Comparison of ENCODE assay signal across 36 cellular contexts in genomic region chr5:114310666-114311065, GRCh38. TPM values are rescaled to one million over a fixed set of nuclear protein-coding genes. Genes with fewer than 3 reads are reported as not detected.
"Had no signal": no experiment of that assay in that cellular context is flagged by ENCODE, and none has a peak within 500 bp of the region (broad histone marks: within the 10 kb centered on the region; RNA-seq: fewer than 3 reads in every experiment).

No MANE protein-coding gene starts in this region.

- H3K9me3 ChIP-seq: MG63 had no signal

- H3K27ac ChIP-seq: KMS-11 had no signal

- H3K36me3 ChIP-seq: MG63 had no signal

- H3K4me2 ChIP-seq: KMS-11 had no signal

- DNase-seq: Karpas-422, Kasumi-1, KG1, MG63, MM.1S, MV-4-11, NCI-H1048, NCI-H1092, NCI-H1092 treated with DMSO at 0.1 percent for 48 hours, NCI-H1105, NCI-H1105 treated with DMSO at 0.1 percent for 48 hours, NCI-H1417, NCI-H1417 treated with DMSO at 0.1 percent for 48 hours, NCI-H1436, NCI-H1436 treated with DMSO at 0.1 percent for 48 hours, NCI-H146, NCI-H1694, NCI-H1694 treated with DMSO at 0.1 percent for 48 hours, NCI-H187, NCI-H187 treated with DMSO at 0.1 percent for 48 hours, NCI-H1930, NCI-H2029, NCI-H2029 treated with DMSO at 0.1 percent for 48 hours, NCI-H2081, NCI-H2081 treated with DMSO at 0.1 percent for 48 hours, NCI-H2107, NCI-H2171, NCI-H2171 treated with DMSO at 0.1 percent for 48 hours, NCI-H2227 treated with DMSO at 0.1 percent for 48 hours, NCI-H226, NCI-H345, NCI-H446, NCI-H446 treated with DMSO at 0.1 percent for 48 hours had no signal

- H3K4me3 ChIP-seq: MG63 had no signal

- H3K9ac ChIP-seq: KMS-11 had no signal

RNA-seq across cellular contexts. Expression of gene KCNN2, which starts 51.2 kb away (rescaled TPM):
- total RNA-seq: MCF 10A, NCI-H460 had no signal
